8 cellular contexts compared by ENCODE assay signal in the genomic region with DNA sequence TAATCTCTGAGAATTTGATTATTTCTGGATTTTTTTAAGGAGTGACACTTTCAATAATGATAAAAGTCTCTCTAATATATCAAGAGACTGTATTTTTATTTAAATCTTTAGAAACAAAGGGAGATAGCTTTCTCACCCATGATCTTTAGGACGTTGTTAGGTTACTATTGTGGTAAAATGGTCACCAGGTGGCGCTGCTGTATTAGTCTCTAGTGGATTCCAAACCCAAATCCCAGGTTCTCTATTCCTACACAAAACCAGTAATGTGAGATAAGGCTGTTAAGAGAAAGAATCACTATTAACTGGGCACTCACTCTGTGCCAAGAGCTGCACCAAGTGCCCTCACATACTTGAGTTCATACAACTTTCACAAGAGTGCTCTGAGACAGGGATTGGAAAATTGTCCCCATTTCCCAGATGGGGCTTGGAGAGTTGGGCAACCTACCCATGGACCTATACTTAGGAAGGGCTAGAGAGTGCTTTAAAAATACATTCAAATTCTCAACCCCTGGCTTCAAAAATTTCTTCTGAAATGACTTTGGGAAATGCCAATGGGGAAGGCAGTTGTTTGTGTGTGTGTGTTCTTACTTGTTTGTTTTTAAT.
A peak's percentile ranks its signal among the peaks of the same experiment; 100 is the strongest.
DNase-seq lines count a peak whose midpoint lies in the region; ATAC-seq and TF ChIP-seq lines count a peak whose summit lies in the region.

No MANE protein-coding gene starts in this region.

- ATAC-seq in HG03457 (IDR thresholded peaks at IDR 0.05; ENCODE audit: unreplicated experiment): no peak
- ATAC-seq in HG03159 (IDR thresholded peaks at IDR 0.05; ENCODE audit: unreplicated experiment): no peak

- H3K36me3 ChIP-seq in parathyroid adenoma (ENCODE audit: control insufficient read depth, insufficient read depth, low read length): no peaks in the 10 kb centered on the region

- H3K9me3 ChIP-seq in parathyroid adenoma (ENCODE audit: control insufficient read depth, low read length): no peaks in the 10 kb centered on the region

- H3K9ac ChIP-seq in parathyroid adenoma: no peak overlapping the region

- H3K4me2 ChIP-seq in parathyroid adenoma (ENCODE audit: low read length): no peak overlapping the region

- H3K27ac ChIP-seq in parathyroid adenoma: no peak overlapping the region

- H2AFZ ChIP-seq in parathyroid adenoma: no peak overlapping the region

- peak; percentile 43 for TF ChIP-seq CTCF in parathyroid adenoma (IDR thresholded peaks at IDR 0.05)

- H3K79me2 ChIP-seq in parathyroid adenoma: no peaks in the 10 kb centered on the region

- H3K4me1 ChIP-seq in parathyroid adenoma: no peaks in the 10 kb centered on the region

- H3K27me3 ChIP-seq in parathyroid adenoma (ENCODE audit: control insufficient read depth, insufficient read depth, low read length): no peaks in the 10 kb centered on the region

- DNase-seq in ELR (ENCODE audit: low read depth): peak; percentile 81
- peak; percentile 76 for DNase-seq in HuH-7 (ENCODE audit: low spot score)
- peak; percentile 44 for DNase-seq in OCI-M2 (lab: John Stamatoyannopoulos, UW; ENCODE audit: unreplicated experiment)
- peak in 3 of 4 experiments; percentile 7 to 17 (median 11) for DNase-seq in activated naive CD4-positive, alpha-beta T cell (lab: John Stamatoyannopoulos, UW)
- peak; percentile 52 for DNase-seq in glomerular visceral epithelial cell (ENCODE audit: extremely low spot score)

- H3K4me3 ChIP-seq in parathyroid adenoma (ENCODE audit: low read depth, low read length): no peak overlapping the region

Comparison
In these comparisons a context has a peak if more than half of its experiments do, and no peak if none do; other contexts are left out.
1. DNase-seq: peak in every context shown above with its lines; median percentile 81 in ELR; 76 in HuH-7; 52 in glomerular visceral epithelial cell; 44 in OCI-M2; 11 in activated naive CD4-positive, alpha-beta T cell.